ENCODE assay signal across 8 cellular contexts in genomic region chr4:119627267-119628190, GRCh38. TPM values are rescaled to one million over a fixed set of nuclear protein-coding genes. Genes with fewer than 3 reads are reported as not detected.
DNase-seq lines count a peak whose midpoint lies in the region; ATAC-seq and TF ChIP-seq lines count a peak whose summit lies in the region.

No MANE protein-coding gene starts in this region.

- TF ChIP-seq CTCF in heart left ventricle (IDR thresholded peaks at IDR 0.05) (peak; percentile 14 to 87 (median 54)), vagina (IDR thresholded peaks at IDR 0.05) (peak in 1 of 3 experiments; percentile 3)

- H3K27ac ChIP-seq in heart left ventricle (peak overlapping the region; percentile 76 to 95 (median 87)), vagina (peak overlapping the region; percentile 99)

- intact Hi-C loops in heart left ventricle (cut with DNase I) (loop anchor here (1.0 to 10.0 kb wide), 15 partner anchors 63 to 425 kb away; no protein-coding TSS in a partner anchor), posterior vena cava (cut with DNase I) (loop anchor here (2.0 to 10.0 kb wide), 4 partner anchors 63 to 423 kb away; no protein-coding TSS in a partner anchor), vagina (cut with DNase I) (loop anchor here (5.0 to 10.0 kb wide), 3 partner anchors 65 to 425 kb away; no protein-coding TSS in a partner anchor)

- H3K9me3 ChIP-seq in adipocyte (ENCODE audit: control insufficient read depth, low read length) (no peaks in the 10 kb centered on the region), heart left ventricle (no peaks in the 10 kb centered on the region), vagina (no peaks in the 10 kb centered on the region)

- H3K27me3 ChIP-seq in adipocyte (replicated peaks; ENCODE audit: control insufficient read depth, insufficient read depth, low read length) = no peaks in the 10 kb centered on the region
- peaks cover 0 to 35% (median 0%) of the 10 kb centered on the region in 9 donors for H3K27me3 ChIP-seq in heart left ventricle
- no peaks in the 10 kb centered on the region for H3K27me3 ChIP-seq in vagina

- H3K4me3 ChIP-seq in adipocyte (ENCODE audit: low read length) (peak overlapping the region; percentile 91), heart left ventricle (peak overlapping the region; percentile 51 to 87 (median 80)), vagina (peak overlapping the region; percentile 82 to 85)

- DNase-seq in Caki2 (ENCODE audit: low read depth) = peak; percentile 35
- peak; percentile 22 for DNase-seq in SKM-1 (lab: John Stamatoyannopoulos, UW; ENCODE audit: unreplicated experiment)
- peak; percentile 91 for DNase-seq in adipocyte (ENCODE audit: low read depth)
- peak; percentile 64 to 84 (median 75) for DNase-seq in heart left ventricle
- peak; percentile 89 for DNase-seq in posterior vena cava (ENCODE audit: low spot score)
- DNase-seq in vagina (ENCODE audit: extremely low spot score in 2 of 2) = peak in 1 of 2 donors; percentile 90

- H3K36me3 ChIP-seq in adipocyte (ENCODE audit: control insufficient read depth, insufficient read depth, low read length, severe bottlenecking) (no peaks in the 10 kb centered on the region), heart left ventricle (no peaks in the 10 kb centered on the region), vagina (no peaks in the 10 kb centered on the region)

- in situ Hi-C loops in Caki2 (cut with HindIII; ENCODE audit: low pct_unique_long_range_greater_than_20kb, low sequenced_read_pairs) = no loop called here

- ATAC-seq in GM19455 (IDR thresholded peaks at IDR 0.05; ENCODE audit: unreplicated experiment) (peak; percentile 62), HG03521 (IDR thresholded peaks at IDR 0.05; ENCODE audit: unreplicated experiment) (peak; percentile 58), heart left ventricle (peak; percentile 70 to 82 (median 74))

- H3K4me1 ChIP-seq in adipocyte (ENCODE audit: control insufficient read depth, insufficient read depth, low read length) (peaks cover 7% of the 10 kb centered on the region), heart left ventricle (peaks cover 0 to 21% (median 3%) of the 10 kb centered on the region in 12 donors), vagina (peaks cover 19% of the 10 kb centered on the region)

- H3K9ac ChIP-seq in adipocyte (ENCODE audit: low read length) = peak overlapping the region; percentile 81

- TF ChIP-seq POLR2A in heart left ventricle (IDR thresholded peaks at IDR 0.05) = no peak
- TF ChIP-seq POLR2A in vagina (IDR thresholded peaks at IDR 0.05) = peak in 1 of 2 donors; percentile 35

- WGBS in heart left ventricle, 4 donors = 0 to 1% (median 1%) methylated on average over 20 to 88 of the region's 88 CpGs

RNA-seq across cellular contexts. Expression of gene PDE5A, which starts 1.1 kb away (rescaled TPM):
- 2.5 and 2.6 TPM in 2 replicates for total RNA-seq in Caki2 (2014; rRNA removed; shearing (Covaris generic); ENCODE audit: low replicate concordance)
- 10 to 100 TPM in 5 of 9 donors, 1 to 10 TPM in 4; 3.8 to 20.6 (median 10.0) TPM for total RNA-seq in heart left ventricle
- polyA plus RNA-seq in heart left ventricle = 1 to 10 TPM; 1.6 to 2.2 TPM
- total RNA-seq in posterior vena cava = 10 to 100 TPM; 80.4 to 87.1 TPM
- 23.1 TPM for total RNA-seq in vagina
